Comparison of ENCODE assay signal across 11 cellular contexts in genomic region chr15:41545218-41545617, GRCh38. TPM values are rescaled to one million over a fixed set of nuclear protein-coding genes. Genes with fewer than 3 reads are reported as not detected.
DNase-seq lines count a peak whose midpoint lies in the region; ATAC-seq, FAIRE-seq and TF ChIP-seq lines count a peak whose summit lies in the region.
"Had no signal": no experiment of that assay in that cellular context is flagged by ENCODE, and none has a peak within 500 bp of the region (broad histone marks: within the 10 kb centered on the region; RNA-seq: fewer than 3 reads in every experiment).

No MANE protein-coding gene starts in this region.

- no peaks in the 10 kb centered on the region for H3K4me1 ChIP-seq in GM23338 (ENCODE audit: insufficient read depth)

- no peak overlapping the region for H3K27ac Mint-ChIP-seq in T-helper 2 cell treated with Interferon-gamma antibody and Interleukin-4, amounts not matched to agents 5 μg/mL and 100 μg/mL, for 36 hours
- no peak overlapping the region for H3K27ac Mint-ChIP-seq in GM23338
- peak overlapping the region; percentile 84 to 91 for H3K27ac Mint-ChIP-seq in natural killer cell treated with Interleukin-12 subunit alpha and Interleukin-12 subunit beta and Interleukin-15 and Interleukin-18, amount 100 ng/mL, for 72 hours

- no peak overlapping the region for H3K4me3 ChIP-seq in GM23338
- H3K4me3 ChIP-seq: mucosa of descending colon had no signal

- peaks cover 1% of the 10 kb centered on the region for H3K36me3 Mint-ChIP-seq in T-helper 2 cell treated with Interferon-gamma antibody and Interleukin-4, amounts not matched to agents 5 μg/mL and 100 μg/mL, for 36 hours (ENCODE audit: low read depth)
- no peaks in the 10 kb centered on the region for H3K36me3 Mint-ChIP-seq in GM23338 (ENCODE audit: low read depth)
- H3K36me3 Mint-ChIP-seq in natural killer cell treated with Interleukin-12 subunit alpha and Interleukin-12 subunit beta and Interleukin-15 and Interleukin-18, amount 100 ng/mL, for 72 hours = no peaks in the 10 kb centered on the region

- DNase-seq in T-helper 2 cell treated with Interferon-gamma antibody and Interleukin-4, amounts not matched to agents 5 μg/mL and 100 μg/mL, for 36 hours (ENCODE audit: low spot score) = no peak
- DNase-seq in T-helper 2 cell (no peak), GM23338 (ENCODE audit: low spot score) (no peak), GM19239 (ENCODE audit: insufficient read length, low spot score) (no peak)
- DNase-seq in natural killer cell treated with Interleukin-12 subunit alpha and Interleukin-12 subunit beta and Interleukin-15 and Interleukin-18, amount 100 ng/mL, for 72 hours (ENCODE audit: low spot score) = no peak
- DNase-seq: 8988T; activated CD8-positive, alpha-beta memory T cell treated with anti-CD3 and anti-CD28 coated beads, Interleukin-2, amount 50 U/mL, for 4 hours had no signal

- no peak overlapping the region for H2AFZ ChIP-seq in GM23338

- H3K4me3 Mint-ChIP-seq in T-helper 2 cell treated with Interferon-gamma antibody and Interleukin-4, amounts not matched to agents 5 μg/mL and 100 μg/mL, for 36 hours = peak overlapping the region; percentile 97
- H3K4me3 Mint-ChIP-seq in GM23338 = peak overlapping the region; percentile 90
- peak overlapping the region; percentile 93 for H3K4me3 Mint-ChIP-seq in natural killer cell treated with Interleukin-12 subunit alpha and Interleukin-12 subunit beta and Interleukin-15 and Interleukin-18, amount 100 ng/mL, for 72 hours

- H3K27me3 ChIP-seq in GM23338 (ENCODE audit: insufficient read depth) = no peaks in the 10 kb centered on the region

- H3K4me2 ChIP-seq in GM23338 = no peak overlapping the region

- H3K9me3 Mint-ChIP-seq in T-helper 2 cell treated with Interferon-gamma antibody and Interleukin-4, amounts not matched to agents 5 μg/mL and 100 μg/mL, for 36 hours = no peaks in the 10 kb centered on the region
- no peaks in the 10 kb centered on the region for H3K9me3 Mint-ChIP-seq in GM23338
- no peaks in the 10 kb centered on the region for H3K9me3 Mint-ChIP-seq in natural killer cell treated with Interleukin-12 subunit alpha and Interleukin-12 subunit beta and Interleukin-15 and Interleukin-18, amount 100 ng/mL, for 72 hours

- H3F3A ChIP-seq in GM23338 (replicated peaks; ENCODE audit: low read depth) = no peaks in the 10 kb centered on the region

- no peak for FAIRE-seq in GM19239 (lab: Jason Lieb, UNC)

- no peaks in the 10 kb centered on the region for H3K9me2 ChIP-seq in GM23338 (ENCODE audit: insufficient read depth)

- ATAC-seq in GM23338 (no peak), HG03108 (IDR thresholded peaks at IDR 0.05; ENCODE audit: unreplicated experiment) (no peak), HG03342 (IDR thresholded peaks at IDR 0.05; ENCODE audit: unreplicated experiment) (no peak)
- ATAC-seq in natural killer cell treated with Interleukin-12 subunit alpha and Interleukin-12 subunit beta and Interleukin-15 and Interleukin-18, amount 100 ng/mL, for 72 hours = no peak

- H3K79me2 ChIP-seq in GM23338 (replicated peaks; ENCODE audit: insufficient read depth) = peaks cover 28% of the 10 kb centered on the region

- no peaks in the 10 kb centered on the region for H3K36me3 ChIP-seq in GM23338 (ENCODE audit: insufficient read depth)

- H3K27me3 Mint-ChIP-seq in T-helper 2 cell treated with Interferon-gamma antibody and Interleukin-4, amounts not matched to agents 5 μg/mL and 100 μg/mL, for 36 hours (ENCODE audit: low read depth) = no peaks in the 10 kb centered on the region
- peaks cover 5% of the 10 kb centered on the region for H3K27me3 Mint-ChIP-seq in GM23338 (ENCODE audit: insufficient read depth, low read depth, poor library complexity)
- H3K27me3 Mint-ChIP-seq in natural killer cell treated with Interleukin-12 subunit alpha and Interleukin-12 subunit beta and Interleukin-15 and Interleukin-18, amount 100 ng/mL, for 72 hours = no peaks in the 10 kb centered on the region

- H4K20me1 ChIP-seq in GM23338 (replicated peaks; ENCODE audit: insufficient read depth) = no peaks in the 10 kb centered on the region

- H3K4me1 Mint-ChIP-seq in T-helper 2 cell treated with Interferon-gamma antibody and Interleukin-4, amounts not matched to agents 5 μg/mL and 100 μg/mL, for 36 hours (ENCODE audit: low read depth) = peaks cover 15% of the 10 kb centered on the region
- peaks cover 2% of the 10 kb centered on the region; the same call in 2 of the 3 replicates for H3K4me1 Mint-ChIP-seq in GM23338
- peaks cover 12 to 16% of the 10 kb centered on the region in 2 donors for H3K4me1 Mint-ChIP-seq in natural killer cell treated with Interleukin-12 subunit alpha and Interleukin-12 subunit beta and Interleukin-15 and Interleukin-18, amount 100 ng/mL, for 72 hours (ENCODE audit: low read depth in 2 of 2)

- H3K27ac ChIP-seq in GM23338 (ENCODE audit: low read depth) = no peak overlapping the region
- H3K27ac ChIP-seq in angular gyrus (ENCODE audit: low read depth, low read length) = peak overlapping the region; percentile 66

- TF ChIP-seq CTCF in GM23338 (conservative IDR thresholded peaks at IDR 0.05; ENCODE audit: low read depth in 2 of 2) = no peak

TF ChIP-seq in GM23338, 12 proteins besides CTCF, POLR2A, EP300 and RAD21 (continues in another document):
- TF ChIP-seq CREB1 (CRISPR knock-in tag; IDR thresholded peaks at IDR 0.05; ENCODE audit: low read depth) = no peak
- no peak for TF ChIP-seq ETS1 (IDR thresholded peaks at IDR 0.05)
- no peak for TF ChIP-seq ZNF114 (CRISPR knock-in tag; IDR thresholded peaks at IDR 0.05)
- no peak for TF ChIP-seq STAT1 (IDR thresholded peaks at IDR 0.05; ENCODE audit: unreplicated experiment)
- TF ChIP-seq JUNB (IDR thresholded peaks at IDR 0.05; ENCODE audit: unreplicated experiment) = no peak
- TF ChIP-seq EZH2 (IDR thresholded peaks at IDR 0.05; ENCODE audit: low read depth, unreplicated experiment) = no peak

RNA-seq across cellular contexts. Expression of gene RPAP1, which starts 1.2 kb away (rescaled TPM):
- total RNA-seq in GM23338 (2014; rRNA removed; shearing (Covaris generic)) = 47.1 and 69.0 TPM in 2 replicates
- polyA plus RNA-seq in GM23338 (2016; fragmentation: Nextera tagmentation; extraction: Ambion mirVana) = 40.1 and 42.3 TPM in 2 replicates
- total RNA-seq in natural killer cell treated with Interleukin-12 subunit alpha and Interleukin-12 subunit beta and Interleukin-15 and Interleukin-18, amount 100 ng/mL, for 72 hours = 10 to 100 TPM; 46.0 to 72.3 TPM

RNA-seq across cellular contexts. Expression of gene TYRO3, which starts 13.8 kb away (rescaled TPM):
- total RNA-seq in GM23338 (2014; rRNA removed; shearing (Covaris generic)) = 56.4 and 61.0 TPM in 2 replicates
- 32.1 and 32.6 TPM in 2 replicates for polyA plus RNA-seq in GM23338 (2016; fragmentation: Nextera tagmentation; extraction: Ambion mirVana)
- under 1 TPM; 0.36 to 0.86 TPM for total RNA-seq in natural killer cell treated with Interleukin-12 subunit alpha and Interleukin-12 subunit beta and Interleukin-15 and Interleukin-18, amount 100 ng/mL, for 72 hours

RNA-seq across cellular contexts. Expression of gene LTK, which starts 31.6 kb away (rescaled TPM):
- 0.14 TPM in 1 of 2 replicates, not detected in the other for total RNA-seq in GM23338 (2014; rRNA removed; shearing (Covaris generic))
- 0.40 TPM in 1 of 2 replicates, not detected in the other for polyA plus RNA-seq in GM23338 (2016; fragmentation: Nextera tagmentation; extraction: Ambion mirVana)
- total RNA-seq in natural killer cell treated with Interleukin-12 subunit alpha and Interleukin-12 subunit beta and Interleukin-15 and Interleukin-18, amount 100 ng/mL, for 72 hours = under 1 TPM in 1 of 2 donors, not detected in 1; 0.47 TPM

RNA-seq across cellular contexts. Expression of gene ITPKA, which starts 51.5 kb away (rescaled TPM):
- 1.5 and 2.1 TPM in 2 replicates for total RNA-seq in GM23338 (2014; rRNA removed; shearing (Covaris generic))
- 0.35 and 0.55 TPM in 2 replicates for polyA plus RNA-seq in GM23338 (2016; fragmentation: Nextera tagmentation; extraction: Ambion mirVana)
- under 1 TPM in 1 of 2 donors, not detected in 1; 0.22 TPM for total RNA-seq in natural killer cell treated with Interleukin-12 subunit alpha and Interleukin-12 subunit beta and Interleukin-15 and Interleukin-18, amount 100 ng/mL, for 72 hours

Comparison
In these comparisons a context has a peak if more than half of its experiments do, and no peak if none do; other contexts are left out.
1. H3K27ac Mint-ChIP-seq: peak in natural killer cell treated with Interleukin-12 subunit alpha and Interleukin-12 subunit beta and Interleukin-15 and Interleukin-18, amount 100 ng/mL, for 72 hours (2 of 2); none in T-helper 2 cell treated with Interferon-gamma antibody and Interleukin-4, amounts not matched to agents 5 μg/mL and 100 μg/mL, for 36 hours (single experiment) and GM23338 (single experiment).
2. RNA of gene TYRO3, which starts 13.8 kb away (total RNA-seq): 56.4 to 61.0 TPM in GM23338; 0.36 to 0.86 TPM in natural killer cell treated with Interleukin-12 subunit alpha and Interleukin-12 subunit beta and Interleukin-15 and Interleukin-18, amount 100 ng/mL, for 72 hours; every median in the first group is over 10 times any median in the second.
3. Peak in every context shown above with its lines, with median percentiles within 50 percentile points of each other: H3K4me3 Mint-ChIP-seq.